ENCODE assay signal across 8 cellular contexts in genomic region chr2:63698825-63699548, GRCh38.
DNase-seq lines count a peak whose midpoint lies in the region; ATAC-seq and TF ChIP-seq lines count a peak whose summit lies in the region.

No MANE protein-coding gene starts in this region.

- TF ChIP-seq RAD21 in SK-N-SH (IDR thresholded peaks at IDR 0.05; ENCODE audit: low read length): peak; percentile 78

- H3K27me3 Mint-ChIP-seq in CD14-positive monocyte (ENCODE audit: low read depth in 3 of 3): peaks cover 0 to 3% (median 1%) of the 10 kb centered on the region in 3 donors

- H3K36me3 ChIP-seq in SK-N-SH (replicated peaks in 1 of 2; ENCODE audit: control insufficient read depth in 1 of 2, insufficient read depth in 2 of 2, low read length in 1 of 2) (no peaks in the 10 kb centered on the region), esophagus squamous epithelium (no peaks in the 10 kb centered on the region)

- H3F3A ChIP-seq in SK-N-SH (replicated peaks; ENCODE audit: insufficient read depth): peaks cover 9% of the 10 kb centered on the region

- peaks cover 5% of the 10 kb centered on the region for H3K4me1 Mint-ChIP-seq in CD14-positive monocyte

- WGBS in SK-N-SH (ENCODE audit: low lambda C conversion rate): 54% methylated on average over 6 of the region's 6 CpGs
- 38 to 49% methylated on average over 6 of the region's 6 CpGs for WGBS in esophagus squamous epithelium, 2 donors

- CTCF ChIA-PET in SK-N-SH (lab: Yijun Ruan, JAX): interaction anchor here (0.6 to 2.6 kb wide), 33 partner anchors 9 to 351 kb away, joined by 3 to 48 read pairs (median 5); partner anchors contain the start of gene UGP2

- H3K4me3 ChIP-seq in SK-N-SH (ENCODE audit: low read depth in 2 of 2, low read length in 1 of 2) (no peak overlapping the region; a peak in 1 of 4 replicates), esophagus squamous epithelium (no peak overlapping the region)

- H3K9me3 ChIP-seq in SK-N-SH (no peaks in the 10 kb centered on the region), esophagus squamous epithelium (no peaks in the 10 kb centered on the region)

- intact Hi-C loops in esophagus squamous epithelium (cut with DNase I) (loop anchor here (10.0 kb wide), 1 partner anchor 166 kb away; no protein-coding TSS in a partner anchor), CD14-positive monocyte (cut with micrococcal nuclease) (loop anchor here in 1 of 2 donors (5.0 kb wide), 1 partner anchor 163 kb away; no protein-coding TSS in a partner anchor)

- peaks cover 0 to 14% (median 3%) of the 10 kb centered on the region in 7 donors for H3K9me3 Mint-ChIP-seq in CD14-positive monocyte

- TF ChIP-seq POLR2A in esophagus squamous epithelium (IDR thresholded peaks at IDR 0.05): no peak

- POLR2A ChIA-PET in SK-N-SH (lab: Yijun Ruan, JAX): interaction anchor here (1.0 kb wide), 1 partner anchor 110 kb away, joined by 3 read pairs; the partner anchor contains the start of genes MDH1 and WDPCP

- peak; percentile 80 for ATAC-seq in GM18511 (IDR thresholded peaks at IDR 0.05; ENCODE audit: unreplicated experiment)

- peak overlapping the region; percentile 81 for H2AFZ ChIP-seq in SK-N-SH (ENCODE audit: low read depth)

- H3K27ac ChIP-seq in SK-N-SH (ENCODE audit: low read depth in 2 of 2, low read length in 1 of 2): peak overlapping the region; percentile 29 to 56; a peak in 3 of 4 replicates
- H3K27ac ChIP-seq in esophagus squamous epithelium: peak overlapping the region in 3 of 4 donors; percentile 50 to 70 (median 56)

- no peaks in the 10 kb centered on the region for H3K79me2 ChIP-seq in SK-N-SH (ENCODE audit: insufficient read depth)

- DNase-seq in Caki2 (ENCODE audit: low read depth) (peak; percentile 67), HPDE6-E6E7 (ENCODE audit: extremely low spot score) (peak; percentile 73), SK-N-SH (peak; percentile 42), esophagus squamous epithelium (lab: John Stamatoyannopoulos, UW) (no peak), myocyte (ENCODE audit: low read depth) (peak; percentile 76), CD14-positive monocyte (ENCODE audit: low spot score) (no peak), NCI-H1436 treated with DMSO at 0.1 percent for 48 hours (lab: John Stamatoyannopoulos, UW) (no peak)

- H3K4me2 ChIP-seq in SK-N-SH: peak overlapping the region; percentile 36

- no peak overlapping the region for H3K4me3 Mint-ChIP-seq in CD14-positive monocyte

- TF ChIP-seq CTCF in SK-N-SH (IDR thresholded peaks at IDR 0.05): peak; percentile 71
- TF ChIP-seq CTCF in esophagus squamous epithelium (IDR thresholded peaks at IDR 0.05): peak in 4 of 6 experiments; percentile 32 to 50 (median 40)
- TF ChIP-seq CTCF in CD14-positive monocyte (IDR thresholded peaks at IDR 0.05): no peak

- H3K27ac Mint-ChIP-seq in CD14-positive monocyte: no peak overlapping the region

- peak overlapping the region; percentile 32; the same call in 1 of the 2 replicates for H3K9ac ChIP-seq in SK-N-SH

- peak in 1 of 2 experiments; percentile 22; a peak in 1 of 4 replicates for TF ChIP-seq EP300 in SK-N-SH (IDR thresholded peaks at IDR 0.05; ENCODE audit: borderline replicate concordance in 1 of 2, low read depth in 1 of 2, low read length in 1 of 2)

- in situ Hi-C loops in Caki2 (cut with HindIII; ENCODE audit: low pct_unique_long_range_greater_than_20kb, low sequenced_read_pairs): no loop called here

- H3K4me1 ChIP-seq in SK-N-SH (ENCODE audit: control insufficient read depth in 1 of 2, insufficient read depth in 2 of 2, low read depth in 1 of 2, low read length in 1 of 2) (peaks cover 5 to 9% of the 10 kb centered on the region in 2 experiments; a peak in 3 of 4 replicates), esophagus squamous epithelium (peaks cover 0 to 13% (median 0%) of the 10 kb centered on the region in 3 donors)

- H3K9me2 ChIP-seq in SK-N-SH: no peaks in the 10 kb centered on the region

- no peaks in the 10 kb centered on the region for H3K36me3 Mint-ChIP-seq in CD14-positive monocyte

- H3K27me3 ChIP-seq in SK-N-SH (ENCODE audit: insufficient read depth) (no peaks in the 10 kb centered on the region), esophagus squamous epithelium (no peaks in the 10 kb centered on the region)

- no peaks in the 10 kb centered on the region for H4K20me1 ChIP-seq in SK-N-SH (ENCODE audit: insufficient read depth)

TF ChIP-seq in SK-N-SH, 30 proteins besides CTCF, POLR2A, EP300 and RAD21:
- TF ChIP-seq FOSL2 (IDR thresholded peaks at IDR 0.05; ENCODE audit: borderline replicate concordance, low read depth) (peak; percentile 66), ELF1 (IDR thresholded peaks at IDR 0.05) (no peak), TEAD4 (IDR thresholded peaks at IDR 0.05; ENCODE audit: borderline replicate concordance, insufficient read depth) (no peak), MEF2A (IDR thresholded peaks at IDR 0.05; ENCODE audit: borderline replicate concordance, low read depth) (no peak), TCF12 (IDR thresholded peaks at IDR 0.05) (no peak; the same call in 1 of the 2 replicates), TAF1 (IDR thresholded peaks at IDR 0.05; ENCODE audit: borderline replicate concordance, low read depth, low read length) (no peak), YY1 (IDR thresholded peaks at IDR 0.05; ENCODE audit: low read depth) (no peak), MAX (IDR thresholded peaks at IDR 0.05; ENCODE audit: low read depth) (0 out of 2 replicates have a peak, but pooled peaks have one; percentile 23), GATA2 (CRISPR knock-in tag; IDR thresholded peaks at IDR 0.05) (no peak), SMC3 (IDR thresholded peaks at IDR 0.05; ENCODE audit: low read depth, low read length) (peak; percentile 62), RXRA (IDR thresholded peaks at IDR 0.05; ENCODE audit: borderline replicate concordance, low read depth) (no peak; the same call in 1 of the 2 replicates), IRF3 (IDR thresholded peaks at IDR 0.05; ENCODE audit: low read depth, low read length) (no peak), JUND (IDR thresholded peaks at IDR 0.05) (peak; percentile 35; the same call in 1 of the 2 replicates), NFIC (IDR thresholded peaks at IDR 0.05; ENCODE audit: borderline replicate concordance) (peak; percentile 18; the same call in 1 of the 2 replicates), PBX3 (IDR thresholded peaks at IDR 0.05) (peak; percentile 8; the same call in 1 of the 2 replicates), ZBTB33 (IDR thresholded peaks at IDR 0.05; ENCODE audit: borderline replicate concordance, low read depth) (no peak), GABPA (IDR thresholded peaks at IDR 0.05; ENCODE audit: low read depth) (no peak), MXI1 (IDR thresholded peaks at IDR 0.05; ENCODE audit: low read depth, low read length) (no peak), RCOR1 (IDR thresholded peaks at IDR 0.05; ENCODE audit: low read length) (no peak), SIN3A (IDR thresholded peaks at IDR 0.05; ENCODE audit: borderline replicate concordance, low read depth, low read length) (no peak), FOXM1 (IDR thresholded peaks at IDR 0.05; ENCODE audit: low read depth) (no peak)
TF ChIP-seq in SK-N-SH: peak in this region for 6.

Comparison
In these comparisons a context has a peak if more than half of its experiments do, and no peak if none do; other contexts are left out.
1. DNase-seq: peak in Caki2 (single experiment), HPDE6-E6E7 (single experiment), SK-N-SH (single experiment) and myocyte (single experiment); none in esophagus squamous epithelium (single experiment), CD14-positive monocyte (single experiment) and NCI-H1436 treated with DMSO at 0.1 percent for 48 hours (single experiment).